1 cellular context compared by ENCODE assay signal in the genomic region with DNA sequence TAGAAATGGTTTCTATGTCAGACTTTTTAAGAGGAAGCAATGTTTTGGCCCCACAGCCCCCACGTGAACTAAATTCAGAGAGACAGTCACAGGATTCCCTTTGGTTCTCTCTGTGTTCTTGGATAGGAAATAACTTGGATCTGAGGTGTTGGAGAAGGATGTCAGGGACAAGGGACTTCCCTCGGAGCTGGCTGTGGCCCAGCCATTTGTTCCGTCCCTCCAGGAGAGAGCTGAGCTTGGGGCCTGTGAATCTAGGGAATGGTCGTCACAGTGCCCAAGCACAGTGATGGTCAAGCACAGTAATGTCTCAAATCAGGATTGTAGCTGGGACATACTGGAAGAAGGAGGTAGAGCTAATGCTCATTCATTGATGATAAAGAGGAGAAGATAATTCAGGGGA.
TF ChIP-seq lines count a peak whose summit lies in the region.

No MANE protein-coding gene starts in this region.

TF ChIP-seq in SK-N-SH treated with all-trans-retinoic acid at 6 μM for 48 hours, 23 proteins besides CTCF, POLR2A, EP300 and RAD21 (continued from another document):
- TF ChIP-seq, protein P1, sequence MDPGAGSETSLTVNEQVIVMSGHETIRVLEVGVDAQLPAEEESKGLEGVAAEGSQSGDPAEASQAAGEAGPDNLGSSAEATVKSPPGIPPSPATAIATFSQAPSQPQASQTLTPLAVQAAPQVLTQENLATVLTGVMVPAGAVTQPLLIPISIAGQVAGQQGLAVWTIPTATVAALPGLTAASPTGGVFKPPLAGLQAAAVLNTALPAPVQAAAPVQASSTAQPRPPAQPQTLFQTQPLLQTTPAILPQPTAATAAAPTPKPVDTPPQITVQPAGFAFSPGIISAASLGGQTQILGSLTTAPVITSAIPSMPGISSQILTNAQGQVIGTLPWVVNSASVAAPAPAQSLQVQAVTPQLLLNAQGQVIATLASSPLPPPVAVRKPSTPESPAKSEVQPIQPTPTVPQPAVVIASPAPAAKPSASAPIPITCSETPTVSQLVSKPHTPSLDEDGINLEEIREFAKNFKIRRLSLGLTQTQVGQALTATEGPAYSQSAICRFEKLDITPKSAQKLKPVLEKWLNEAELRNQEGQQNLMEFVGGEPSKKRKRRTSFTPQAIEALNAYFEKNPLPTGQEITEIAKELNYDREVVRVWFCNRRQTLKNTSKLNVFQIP (CRISPR knock-in tag; IDR thresholded peaks at IDR 0.05; ENCODE audit: borderline replicate concordance, low read depth), result no peak
- no peak for TF ChIP-seq RARB (CRISPR knock-in tag; IDR thresholded peaks at IDR 0.05)
- no peak for TF ChIP-seq OSR1 (CRISPR knock-in tag; IDR thresholded peaks at IDR 0.05)
- no peak for TF ChIP-seq BACH2 (CRISPR knock-in tag; IDR thresholded peaks at IDR 0.05; ENCODE audit: borderline replicate concordance)
- TF ChIP-seq ARNTL (CRISPR knock-in tag; IDR thresholded peaks at IDR 0.05; ENCODE audit: borderline replicate concordance, low read depth), result no peak
- TF ChIP-seq CSDC2 (CRISPR knock-in tag; IDR thresholded peaks at IDR 0.05), result no peak
- TF ChIP-seq ZFP3 (CRISPR knock-in tag; IDR thresholded peaks at IDR 0.05), result no peak
